12 cellular contexts compared by ENCODE assay signal in the genomic region with DNA sequence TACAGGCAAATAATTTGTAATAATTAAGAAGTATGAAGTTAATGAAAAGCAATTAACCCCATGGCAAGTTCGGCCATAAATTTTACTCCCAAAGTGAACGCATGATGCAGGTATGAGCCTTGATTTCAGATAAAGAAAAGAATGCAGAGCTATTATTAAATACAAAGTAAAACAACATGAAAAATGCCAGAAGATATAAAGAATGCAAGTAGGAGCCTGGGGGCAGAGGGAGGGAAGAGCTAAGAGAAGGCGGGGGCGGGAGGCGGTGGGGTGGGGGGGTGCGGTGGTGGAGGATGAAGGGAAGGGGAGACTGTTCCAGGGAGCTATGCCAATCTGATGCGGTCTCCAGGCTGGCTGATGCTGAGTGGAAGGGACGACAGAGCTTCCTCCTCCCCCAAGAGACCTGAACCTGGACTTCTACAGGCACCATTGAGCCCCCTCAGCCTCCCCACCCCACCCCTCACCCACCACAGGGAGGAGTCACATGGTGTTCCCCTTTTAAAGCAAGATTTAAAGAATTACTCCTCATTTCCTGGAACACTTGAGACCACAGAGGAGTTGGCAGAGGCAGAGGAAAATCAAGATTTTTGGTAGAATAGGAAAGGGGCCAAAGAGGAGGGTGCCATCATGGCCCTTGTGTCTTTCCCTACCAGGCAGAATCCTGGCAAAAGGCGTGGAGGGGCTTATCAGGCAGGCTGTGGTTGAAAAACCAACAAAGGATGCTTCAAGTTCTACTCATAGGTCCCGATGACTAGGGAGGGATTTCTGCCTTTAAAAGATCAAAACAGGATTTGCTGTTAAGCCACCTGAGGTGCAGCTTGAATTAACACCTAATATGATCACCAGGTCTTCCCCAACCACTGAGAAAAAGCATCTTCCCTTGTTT. TPM values are rescaled to one million over a fixed set of nuclear protein-coding genes. Genes with fewer than 3 reads are reported as not detected.
DNase-seq lines count a peak whose midpoint lies in the region; ATAC-seq and TF ChIP-seq lines count a peak whose summit lies in the region.
"Had no signal": no experiment of that assay in that cellular context is flagged by ENCODE, and none has a peak within 500 bp of the region (broad histone marks: within the 10 kb centered on the region; RNA-seq: fewer than 3 reads in every experiment).

No MANE protein-coding gene starts in this region.

- H3K4me1 ChIP-seq in GM23338 (ENCODE audit: insufficient read depth) (no peaks in the 10 kb centered on the region), suprapubic skin (peaks cover 38% of the 10 kb centered on the region), upper lobe of left lung (peaks cover 0 to 13% (median 0%) of the 10 kb centered on the region in 4 donors)

- no peaks in the 10 kb centered on the region for H3K27me3 ChIP-seq in GM23338 (ENCODE audit: insufficient read depth)
- H3K27me3 ChIP-seq in suprapubic skin, result no peaks in the 10 kb centered on the region
- no peaks in the 10 kb centered on the region for H3K27me3 ChIP-seq in upper lobe of left lung

- H3K4me3 Mint-ChIP-seq in GM23338, result no peak overlapping the region

- TF ChIP-seq EP300 in suprapubic skin (IDR thresholded peaks at IDR 0.05) (no peak), upper lobe of left lung (IDR thresholded peaks at IDR 0.05) (no peak)

- H3K79me2 ChIP-seq in GM23338 (replicated peaks; ENCODE audit: insufficient read depth), result no peaks in the 10 kb centered on the region

- no peaks in the 10 kb centered on the region for H3K36me3 ChIP-seq in GM23338 (ENCODE audit: insufficient read depth)
- H3K36me3 ChIP-seq in suprapubic skin, result no peaks in the 10 kb centered on the region
- H3K36me3 ChIP-seq in upper lobe of left lung, result no peaks in the 10 kb centered on the region

- no peak for TF ChIP-seq POLR2A in suprapubic skin (IDR thresholded peaks at IDR 0.05)
- TF ChIP-seq POLR2A in upper lobe of left lung (IDR thresholded peaks at IDR 0.05), result no peak

- H3K4me3 ChIP-seq in GM23338 (no peak overlapping the region), suprapubic skin (no peak overlapping the region), upper lobe of left lung (no peak overlapping the region)

- H3F3A ChIP-seq in GM23338 (replicated peaks; ENCODE audit: low read depth), result no peaks in the 10 kb centered on the region

- peaks cover 7% of the 10 kb centered on the region for H3K27me3 Mint-ChIP-seq in GM23338 (ENCODE audit: insufficient read depth, low read depth, poor library complexity)

- no peak overlapping the region for H3K27ac Mint-ChIP-seq in GM23338

- no peaks in the 10 kb centered on the region for H3K9me3 Mint-ChIP-seq in GM23338

- ATAC-seq in GM23338, result no peak
- no peak for ATAC-seq in upper lobe of left lung (ENCODE audit: low FRiP score in 2 of 2)
- no peak for ATAC-seq in HG02588 (IDR thresholded peaks at IDR 0.05; ENCODE audit: unreplicated experiment)
- ATAC-seq: left lobe of liver had no signal

- TF ChIP-seq CTCF in GM23338 (conservative IDR thresholded peaks at IDR 0.05; ENCODE audit: low read depth in 2 of 2) (no peak), suprapubic skin (IDR thresholded peaks at IDR 0.05) (no peak), upper lobe of left lung (IDR thresholded peaks at IDR 0.05) (no peak)

- no peaks in the 10 kb centered on the region for H3K36me3 Mint-ChIP-seq in GM23338 (ENCODE audit: low read depth)

- H3K9me3 ChIP-seq in suprapubic skin (no peaks in the 10 kb centered on the region), upper lobe of left lung (no peaks in the 10 kb centered on the region)

- H3K9me2 ChIP-seq in GM23338 (ENCODE audit: insufficient read depth), result no peaks in the 10 kb centered on the region

- WGBS in suprapubic skin, result 26% methylated on average over 10 of the region's 10 CpGs
- 59 to 62% methylated on average over 10 of the region's 10 CpGs for WGBS in upper lobe of left lung, 2 donors

- peak overlapping the region; percentile 56; the same call in 1 of the 2 replicates for H2AFZ ChIP-seq in GM23338

- no peaks in the 10 kb centered on the region for H4K20me1 ChIP-seq in GM23338 (replicated peaks; ENCODE audit: insufficient read depth)

- H3K4me1 Mint-ChIP-seq in GM23338, result peaks cover 5% of the 10 kb centered on the region; the same call in 2 of the 3 replicates

- no peak for DNase-seq in GM23338 (ENCODE audit: low spot score)
- peak; percentile 81 for DNase-seq in amniotic stem cell (lab: John Stamatoyannopoulos, UW)
- peak; percentile 51 for DNase-seq in hepatic stellate cell (ENCODE audit: low spot score)
- no peak for DNase-seq in suprapubic skin (ENCODE audit: low spot score in 2 of 2)
- no peak for DNase-seq in NCI-H1436 (lab: John Stamatoyannopoulos, UW)
- DNase-seq in upper lobe of left lung, result no peak
- DNase-seq in NCI-H524 (lab: John Stamatoyannopoulos, UW), result no peak
- DNase-seq: activated effector memory CD4-positive, alpha-beta T cell treated with anti-CD3 and anti-CD28 coated beads, Interleukin-2, amount 50 U/mL, for 16 hours; DMS 273 treated with DMSO at 0.1 percent for 48 hours; posterior cingulate gyrus had no signal

- no peak overlapping the region for H3K4me2 ChIP-seq in GM23338

- H3K27ac ChIP-seq in GM23338 (ENCODE audit: low read depth), result no peak overlapping the region
- H3K27ac ChIP-seq in suprapubic skin, result peak overlapping the region; percentile 49
- H3K27ac ChIP-seq in upper lobe of left lung, result peak overlapping the region in 1 of 4 donors; percentile 8

TF ChIP-seq in GM23338, 12 proteins besides CTCF, POLR2A, EP300 and RAD21 (continues in another document):
- no peak for TF ChIP-seq JUNB (IDR thresholded peaks at IDR 0.05; ENCODE audit: unreplicated experiment)
- TF ChIP-seq, protein P1, sequence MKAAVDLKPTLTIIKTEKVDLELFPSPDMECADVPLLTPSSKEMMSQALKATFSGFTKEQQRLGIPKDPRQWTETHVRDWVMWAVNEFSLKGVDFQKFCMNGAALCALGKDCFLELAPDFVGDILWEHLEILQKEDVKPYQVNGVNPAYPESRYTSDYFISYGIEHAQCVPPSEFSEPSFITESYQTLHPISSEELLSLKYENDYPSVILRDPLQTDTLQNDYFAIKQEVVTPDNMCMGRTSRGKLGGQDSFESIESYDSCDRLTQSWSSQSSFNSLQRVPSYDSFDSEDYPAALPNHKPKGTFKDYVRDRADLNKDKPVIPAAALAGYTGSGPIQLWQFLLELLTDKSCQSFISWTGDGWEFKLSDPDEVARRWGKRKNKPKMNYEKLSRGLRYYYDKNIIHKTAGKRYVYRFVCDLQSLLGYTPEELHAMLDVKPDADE (IDR thresholded peaks at IDR 0.05), result no peak

RNA-seq across cellular contexts. Expression of a gene that starts 45.4 kb away (rescaled TPM):
- total RNA-seq in GM23338 (2014; rRNA removed; shearing (Covaris generic)), result 16.8 and 16.9 TPM in 2 replicates
- polyA plus RNA-seq in GM23338 (2016; fragmentation: Nextera tagmentation; extraction: Ambion mirVana), result 16.5 and 16.9 TPM in 2 replicates
- total RNA-seq in suprapubic skin (10 to 100 TPM in 3 of 4 donors, 1 to 10 TPM in 1; 9.8 to 13.3 (median 12.5) TPM), upper lobe of left lung (10 to 100 TPM in 5 of 6 donors, 1 to 10 TPM in 1; 9.5 to 30.7 (median 14.3) TPM)

Comparison
In these comparisons a context has a peak if more than half of its experiments do, and no peak if none do; other contexts are left out.
1. DNase-seq: peak in amniotic stem cell (single experiment) and hepatic stellate cell (single experiment); none in GM23338 (single experiment), suprapubic skin (0 of 2), NCI-H1436 (single experiment), upper lobe of left lung (0 of 2) and NCI-H524 (0 of 2).